Comparison of ENCODE assay signal across 1 cellular context in the genomic region with DNA sequence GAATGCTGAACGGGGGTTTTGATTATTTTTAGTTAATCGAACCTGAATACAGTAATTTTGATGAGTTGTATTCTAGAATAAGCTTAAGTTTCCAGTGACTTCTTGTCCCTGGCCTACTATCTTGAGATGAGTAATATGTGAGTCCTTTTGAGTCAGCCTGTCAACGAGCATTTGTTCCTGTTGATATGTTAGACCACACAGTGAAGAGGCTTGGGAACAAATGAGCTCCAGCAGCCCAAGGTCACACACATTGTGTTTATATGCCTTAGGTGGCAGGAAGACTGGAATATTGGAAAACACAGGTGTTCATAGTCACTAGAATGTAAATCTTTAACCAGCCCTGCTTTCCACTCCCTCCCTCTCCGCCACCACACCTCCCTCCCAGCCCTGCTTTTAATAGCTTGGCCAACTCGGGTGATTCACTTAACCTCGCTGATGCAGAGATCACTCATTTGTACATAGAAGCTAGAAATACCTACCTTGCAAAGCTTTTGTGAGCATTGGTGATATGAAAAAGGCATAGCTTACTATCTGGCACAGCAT.
TF ChIP-seq lines count a peak whose summit lies in the region.

No MANE protein-coding gene starts in this region.

TF ChIP-seq in HepG2, 621 proteins besides CTCF, POLR2A, EP300 and RAD21 (continued from another document and continues in another):
- TF ChIP-seq DZIP1 (CRISPR knock-in tag; IDR thresholded peaks at IDR 0.05) (no peak), FOXJ3 (CRISPR knock-in tag; IDR thresholded peaks at IDR 0.05; ENCODE audit: borderline replicate concordance) (peak; percentile 84; the same call in 1 of the 2 replicates), CREM (IDR thresholded peaks at IDR 0.05) (peak; percentile 45), CREM (CRISPR knock-in tag; IDR thresholded peaks at IDR 0.05) (no peak), ZNF607 (CRISPR knock-in tag; IDR thresholded peaks at IDR 0.05; ENCODE audit: borderline replicate concordance) (0 out of 2 replicates have a peak, but pooled peaks have one; percentile 36), HOXD1 (CRISPR knock-in tag; IDR thresholded peaks at IDR 0.05) (peak; percentile 64; the same call in 1 of the 2 replicates), NR2C2 (CRISPR knock-in tag; IDR thresholded peaks at IDR 0.05; ENCODE audit: borderline replicate concordance) (peak; percentile 32; the same call in 1 of the 2 replicates), ZBTB1 (CRISPR knock-in tag; IDR thresholded peaks at IDR 0.05; ENCODE audit: borderline replicate concordance) (no peak), PAXIP1 (CRISPR knock-in tag; conservative IDR thresholded peaks at IDR 0.05) (peak; percentile 95), GABPA (IDR thresholded peaks at IDR 0.05; ENCODE audit: low read depth, low read length) (no peak), GABPA (CRISPR knock-in tag; IDR thresholded peaks at IDR 0.05; ENCODE audit: low read depth) (peak; percentile 64), RXRB (CRISPR knock-in tag; IDR thresholded peaks at IDR 0.05; ENCODE audit: borderline replicate concordance) (peak; percentile 93), ARNT2 (CRISPR knock-in tag; IDR thresholded peaks at IDR 0.05; ENCODE audit: low read depth) (peak; percentile 72; the same call in 1 of the 2 replicates), SNAPC4 (CRISPR knock-in tag; IDR thresholded peaks at IDR 0.05) (no peak), HMGXB3 (CRISPR knock-in tag; IDR thresholded peaks at IDR 0.05; ENCODE audit: borderline replicate concordance) (peak; percentile 63; the same call in 1 of the 2 replicates), HNF1A (IDR thresholded peaks at IDR 0.05; ENCODE audit: low read depth) (peak; percentile 95), HNF1A (CRISPR knock-in tag; IDR thresholded peaks at IDR 0.05; ENCODE audit: borderline replicate concordance) (peak; percentile 95), ZNF614 (CRISPR knock-in tag; IDR thresholded peaks at IDR 0.05; ENCODE audit: borderline replicate concordance) (peak; percentile 95)
- TF ChIP-seq, protein P1, sequence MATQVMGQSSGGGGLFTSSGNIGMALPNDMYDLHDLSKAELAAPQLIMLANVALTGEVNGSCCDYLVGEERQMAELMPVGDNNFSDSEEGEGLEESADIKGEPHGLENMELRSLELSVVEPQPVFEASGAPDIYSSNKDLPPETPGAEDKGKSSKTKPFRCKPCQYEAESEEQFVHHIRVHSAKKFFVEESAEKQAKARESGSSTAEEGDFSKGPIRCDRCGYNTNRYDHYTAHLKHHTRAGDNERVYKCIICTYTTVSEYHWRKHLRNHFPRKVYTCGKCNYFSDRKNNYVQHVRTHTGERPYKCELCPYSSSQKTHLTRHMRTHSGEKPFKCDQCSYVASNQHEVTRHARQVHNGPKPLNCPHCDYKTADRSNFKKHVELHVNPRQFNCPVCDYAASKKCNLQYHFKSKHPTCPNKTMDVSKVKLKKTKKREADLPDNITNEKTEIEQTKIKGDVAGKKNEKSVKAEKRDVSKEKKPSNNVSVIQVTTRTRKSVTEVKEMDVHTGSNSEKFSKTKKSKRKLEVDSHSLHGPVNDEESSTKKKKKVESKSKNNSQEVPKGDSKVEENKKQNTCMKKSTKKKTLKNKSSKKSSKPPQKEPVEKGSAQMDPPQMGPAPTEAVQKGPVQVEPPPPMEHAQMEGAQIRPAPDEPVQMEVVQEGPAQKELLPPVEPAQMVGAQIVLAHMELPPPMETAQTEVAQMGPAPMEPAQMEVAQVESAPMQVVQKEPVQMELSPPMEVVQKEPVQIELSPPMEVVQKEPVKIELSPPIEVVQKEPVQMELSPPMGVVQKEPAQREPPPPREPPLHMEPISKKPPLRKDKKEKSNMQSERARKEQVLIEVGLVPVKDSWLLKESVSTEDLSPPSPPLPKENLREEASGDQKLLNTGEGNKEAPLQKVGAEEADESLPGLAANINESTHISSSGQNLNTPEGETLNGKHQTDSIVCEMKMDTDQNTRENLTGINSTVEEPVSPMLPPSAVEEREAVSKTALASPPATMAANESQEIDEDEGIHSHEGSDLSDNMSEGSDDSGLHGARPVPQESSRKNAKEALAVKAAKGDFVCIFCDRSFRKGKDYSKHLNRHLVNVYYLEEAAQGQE (IDR thresholded peaks at IDR 0.05; ENCODE audit: borderline replicate concordance in 1 of 2, low read depth in 1 of 2, low read length in 2 of 2), result peak in 1 of 2 experiments; percentile 65; a peak in 1 of 4 replicates
- TF ChIP-seq, protein P2, sequence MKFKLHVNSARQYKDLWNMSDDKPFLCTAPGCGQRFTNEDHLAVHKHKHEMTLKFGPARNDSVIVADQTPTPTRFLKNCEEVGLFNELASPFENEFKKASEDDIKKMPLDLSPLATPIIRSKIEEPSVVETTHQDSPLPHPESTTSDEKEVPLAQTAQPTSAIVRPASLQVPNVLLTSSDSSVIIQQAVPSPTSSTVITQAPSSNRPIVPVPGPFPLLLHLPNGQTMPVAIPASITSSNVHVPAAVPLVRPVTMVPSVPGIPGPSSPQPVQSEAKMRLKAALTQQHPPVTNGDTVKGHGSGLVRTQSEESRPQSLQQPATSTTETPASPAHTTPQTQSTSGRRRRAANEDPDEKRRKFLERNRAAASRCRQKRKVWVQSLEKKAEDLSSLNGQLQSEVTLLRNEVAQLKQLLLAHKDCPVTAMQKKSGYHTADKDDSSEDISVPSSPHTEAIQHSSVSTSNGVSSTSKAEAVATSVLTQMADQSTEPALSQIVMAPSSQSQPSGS (CRISPR knock-in tag; IDR thresholded peaks at IDR 0.05), result peak; percentile 33
